Comparison of ENCODE assay signal across 19 cellular contexts in genomic region chr1:225685476-225686176, GRCh38.
"Had no signal": no experiment of that assay in that cellular context is flagged by ENCODE, and none has a peak within 500 bp of the region (broad histone marks: within the 10 kb centered on the region; RNA-seq: fewer than 3 reads in every experiment).

No MANE protein-coding gene starts in this region.

- H3K27me3 ChIP-seq: cardiac muscle cell, colonic mucosa, heart left ventricle had no signal

- H3K36me3 ChIP-seq: cardiac muscle cell, colonic mucosa, heart left ventricle, lower lobe of right lung had no signal

- H3K4me1 Mint-ChIP-seq: naive thymus-derived CD4-positive, alpha-beta T cell; stimulated activated effector memory CD8-positive, alpha-beta T cell treated with anti-CD3 and anti-CD28 coated beads, Interleukin-12 subunit alpha, Interleukin-12 subunit beta, amount 100 ng/mL, for 72 hours had no signal

- H3K4me1 ChIP-seq: colonic mucosa, heart left ventricle, lower lobe of right lung had no signal

- H3K27ac Mint-ChIP-seq: memory B cell; naive thymus-derived CD4-positive, alpha-beta T cell; nephron progenitor cell; stimulated activated effector memory CD8-positive, alpha-beta T cell treated with anti-CD3 and anti-CD28 coated beads, Interleukin-12 subunit alpha, Interleukin-12 subunit beta, amount 100 ng/mL, for 72 hours had no signal

- H3K9me3 ChIP-seq: colonic mucosa, heart left ventricle, lower lobe of right lung had no signal

- H3K4me3 ChIP-seq: cardiac muscle cell, colonic mucosa, heart left ventricle, lower lobe of right lung, smooth muscle cell had no signal

- H3K9me3 Mint-ChIP-seq: memory B cell; naive thymus-derived CD4-positive, alpha-beta T cell; nephron progenitor cell; stimulated activated effector memory CD8-positive, alpha-beta T cell treated with anti-CD3 and anti-CD28 coated beads, Interleukin-12 subunit alpha, Interleukin-12 subunit beta, amount 100 ng/mL, for 72 hours had no signal

- ATAC-seq: heart left ventricle; left lobe of liver; lower lobe of right lung; naive thymus-derived CD4-positive, alpha-beta T cell; stimulated activated effector memory CD8-positive, alpha-beta T cell treated with anti-CD3 and anti-CD28 coated beads, Interleukin-12 subunit alpha, Interleukin-12 subunit beta, amount 100 ng/mL, for 72 hours; stimulated activated naive CD8-positive, alpha-beta T cell treated with anti-CD3 and anti-CD28 coated beads, Interleukin-15, Interleukin-2, amounts not matched to agents 100 U/mL and 50 U/mL, for 24 hours had no signal

- H3K36me3 Mint-ChIP-seq: memory B cell; stimulated activated effector memory CD8-positive, alpha-beta T cell treated with anti-CD3 and anti-CD28 coated beads, Interleukin-12 subunit alpha, Interleukin-12 subunit beta, amount 100 ng/mL, for 72 hours had no signal

- H3K4me3 Mint-ChIP-seq: memory B cell; naive thymus-derived CD4-positive, alpha-beta T cell; nephron progenitor cell; stimulated activated effector memory CD8-positive, alpha-beta T cell treated with anti-CD3 and anti-CD28 coated beads, Interleukin-12 subunit alpha, Interleukin-12 subunit beta, amount 100 ng/mL, for 72 hours had no signal

- DNase-seq: colonic mucosa; dermis blood vessel endothelial cell; erythroblast; heart left ventricle; hypothalamus; kidney glomerular epithelial cell; lower lobe of right lung; midbrain; naive thymus-derived CD4-positive, alpha-beta T cell; nephron progenitor cell; stimulated activated CD4-positive, alpha-beta T cell treated with anti-CD3 and anti-CD28 coated beads, Interleukin-4, amount 100 ng/mL, for 1 hour; stimulated activated CD8-positive, alpha-beta memory T cell treated with anti-CD3 and anti-CD28 coated beads, Interleukin-4, amount 100 ng/mL, for 48 hours; stimulated activated naive CD8-positive, alpha-beta T cell treated with anti-CD3 and anti-CD28 coated beads, Interleukin-15, Interleukin-2, amounts not matched to agents 100 U/mL and 50 U/mL, for 24 hours; trophoblast cell had no signal
